In genomic region chr1:32309960-32310359, GRCh38 we compare ENCODE assay signal across 1 cellular context.
A peak's percentile ranks its signal among the peaks of the same experiment; 100 is the strongest.
TF ChIP-seq lines count a peak whose summit lies in the region.

No MANE protein-coding gene starts in this region.

TF ChIP-seq in K562, 482 proteins besides CTCF, POLR2A, EP300 and RAD21:
- no peak for TF ChIP-seq ZNF282 (CRISPR knock-in tag; IDR thresholded peaks at IDR 0.05)
- TF ChIP-seq ETV6 (IDR thresholded peaks at IDR 0.05; ENCODE audit: borderline replicate concordance in 1 of 2, low read depth in 2 of 2, low read length in 1 of 2), result no peak
- no peak for TF ChIP-seq ETV6 (CRISPR knock-in tag; IDR thresholded peaks at IDR 0.05; ENCODE audit: borderline replicate concordance)
- no peak for TF ChIP-seq MCM7 (IDR thresholded peaks at IDR 0.05)
- peak in 1 of 2 experiments; percentile 90; a peak in 3 of 4 replicates for TF ChIP-seq FOXA3 (CRISPR knock-in tag; conservative IDR thresholded peaks at IDR 0.05 in 1 of 2, IDR thresholded peaks at IDR 0.05 in 1 of 2)
- peak; percentile 33; the same call in 1 of the 2 replicates for TF ChIP-seq ZNF121 (CRISPR knock-in tag; conservative IDR thresholded peaks at IDR 0.05)
- TF ChIP-seq CHD1 (IDR thresholded peaks at IDR 0.05; ENCODE audit: low read length), result no peak
